ENCODE assay signal across 1 cellular context in the genomic region with DNA sequence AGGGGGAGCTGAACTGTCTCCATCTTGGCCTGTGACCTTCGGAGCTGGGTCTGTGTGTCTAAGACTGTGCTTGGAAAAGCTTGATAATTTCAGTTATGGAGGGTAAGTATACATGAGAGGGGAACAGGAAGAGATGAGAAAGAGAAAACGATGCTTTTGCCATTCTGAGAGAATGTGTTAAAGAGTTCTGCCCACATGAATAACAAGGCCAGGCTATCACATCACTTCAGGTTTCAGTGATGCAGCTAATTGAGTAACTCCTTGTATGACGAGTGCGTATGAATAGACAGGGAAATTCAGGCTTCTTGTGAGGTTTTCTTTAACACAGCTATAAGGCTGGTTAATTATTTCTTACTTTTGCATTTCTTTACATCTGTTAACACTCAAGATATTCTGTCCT.
A peak's percentile ranks its signal among the peaks of the same experiment; 100 is the strongest.
TF ChIP-seq lines count a peak whose summit lies in the region.

No MANE protein-coding gene starts in this region.

TF ChIP-seq in GM12878, 131 proteins besides CTCF, POLR2A, EP300 and RAD21 (continued from another document):
- TF ChIP-seq, protein P1, sequence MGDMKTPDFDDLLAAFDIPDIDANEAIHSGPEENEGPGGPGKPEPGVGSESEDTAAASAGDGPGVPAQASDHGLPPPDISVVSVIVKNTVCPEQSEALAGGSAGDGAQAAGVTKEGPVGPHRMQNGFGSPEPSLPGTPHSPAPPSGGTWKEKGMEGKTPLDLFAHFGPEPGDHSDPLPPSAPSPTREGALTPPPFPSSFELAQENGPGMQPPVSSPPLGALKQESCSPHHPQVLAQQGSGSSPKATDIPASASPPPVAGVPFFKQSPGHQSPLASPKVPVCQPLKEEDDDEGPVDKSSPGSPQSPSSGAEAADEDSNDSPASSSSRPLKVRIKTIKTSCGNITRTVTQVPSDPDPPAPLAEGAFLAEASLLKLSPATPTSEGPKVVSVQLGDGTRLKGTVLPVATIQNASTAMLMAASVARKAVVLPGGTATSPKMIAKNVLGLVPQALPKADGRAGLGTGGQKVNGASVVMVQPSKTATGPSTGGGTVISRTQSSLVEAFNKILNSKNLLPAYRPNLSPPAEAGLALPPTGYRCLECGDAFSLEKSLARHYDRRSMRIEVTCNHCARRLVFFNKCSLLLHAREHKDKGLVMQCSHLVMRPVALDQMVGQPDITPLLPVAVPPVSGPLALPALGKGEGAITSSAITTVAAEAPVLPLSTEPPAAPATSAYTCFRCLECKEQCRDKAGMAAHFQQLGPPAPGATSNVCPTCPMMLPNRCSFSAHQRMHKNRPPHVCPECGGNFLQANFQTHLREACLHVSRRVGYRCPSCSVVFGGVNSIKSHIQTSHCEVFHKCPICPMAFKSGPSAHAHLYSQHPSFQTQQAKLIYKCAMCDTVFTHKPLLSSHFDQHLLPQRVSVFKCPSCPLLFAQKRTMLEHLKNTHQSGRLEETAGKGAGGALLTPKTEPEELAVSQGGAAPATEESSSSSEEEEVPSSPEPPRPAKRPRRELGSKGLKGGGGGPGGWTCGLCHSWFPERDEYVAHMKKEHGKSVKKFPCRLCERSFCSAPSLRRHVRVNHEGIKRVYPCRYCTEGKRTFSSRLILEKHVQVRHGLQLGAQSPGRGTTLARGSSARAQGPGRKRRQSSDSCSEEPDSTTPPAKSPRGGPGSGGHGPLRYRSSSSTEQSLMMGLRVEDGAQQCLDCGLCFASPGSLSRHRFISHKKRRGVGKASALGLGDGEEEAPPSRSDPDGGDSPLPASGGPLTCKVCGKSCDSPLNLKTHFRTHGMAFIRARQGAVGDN (IDR thresholded peaks at IDR 0.05), result no peak
- TF ChIP-seq BMI1 (IDR thresholded peaks at IDR 0.05; ENCODE audit: borderline replicate concordance), result no peak
- TF ChIP-seq ATF7 (IDR thresholded peaks at IDR 0.05; ENCODE audit: low read depth), result 0 out of 2 replicates have a peak, but pooled peaks have one; percentile 15
